In genomic region chr5:132256783-132257130, GRCh38 we compare ENCODE assay signal across 11 cellular contexts. TPM values are rescaled to one million over a fixed set of nuclear protein-coding genes. Genes with fewer than 3 reads are reported as not detected.
A peak's percentile ranks its signal among the peaks of the same experiment; 100 is the strongest.
DNase-seq lines count a peak whose midpoint lies in the region; ATAC-seq and TF ChIP-seq lines count a peak whose summit lies in the region.
"Had no signal": no experiment of that assay in that cellular context is flagged by ENCODE, and none has a peak within 500 bp of the region (broad histone marks: within the 10 kb centered on the region; RNA-seq: fewer than 3 reads in every experiment).

No MANE protein-coding gene starts in this region.

- no peak overlapping the region for H3K4me3 Mint-ChIP-seq in activated T-helper 2 cell treated with anti-CD3 and anti-CD28 coated beads, Interferon-gamma antibody, Interleukin-2, Interleukin-4, amounts not matched to agents 10 μg/mL and 5 μg/mL and 100 μg/mL, durations not matched to agents 14 hours and 24 hours and 36 hours (ENCODE audit: low read depth)

- ATAC-seq in lower lobe of right lung (no peak), GM21737 (IDR thresholded peaks at IDR 0.05; ENCODE audit: unreplicated experiment) (no peak)

- no peaks in the 10 kb centered on the region for H3K9me3 ChIP-seq in lower lobe of right lung
- H3K9me3 ChIP-seq: upper lobe of right lung had no signal

- H3K27me3 ChIP-seq in lower lobe of right lung (ENCODE audit: low read depth): peaks cover 9% of the 10 kb centered on the region

- H3K27ac ChIP-seq in lower lobe of right lung: no peak overlapping the region
- peak overlapping the region in 13 of 21 experiments; percentile 81 to 98 (median 95) for H3K27ac ChIP-seq in skin epidermis
- H3K27ac ChIP-seq: upper lobe of right lung had no signal

- peak overlapping the region; percentile 67 for H3K4me3 ChIP-seq in HFF-Myc (replicated peaks; ENCODE audit: low read depth, low read length)
- H3K4me3 ChIP-seq in astrocyte of the cerebellum (ENCODE audit: low read depth, low read length): peak overlapping the region; percentile 80
- H3K4me3 ChIP-seq in lower lobe of right lung: peak overlapping the region; percentile 54
- H3K4me3 ChIP-seq in skin epidermis: peak overlapping the region in 2 of 7 experiments; percentile 63

- peaks cover 33% of the 10 kb centered on the region for H3K4me1 ChIP-seq in lower lobe of right lung

- intact Hi-C loops in lower lobe of right lung (cut with DNase I): no loop called here
- intact Hi-C loops in activated T-helper 2 cell treated with anti-CD3 and anti-CD28 coated beads, Interferon-gamma antibody, Interleukin-2, Interleukin-4, amounts not matched to agents 10 μg/mL and 5 μg/mL and 100 μg/mL, durations not matched to agents 14 hours and 24 hours and 36 hours (cut with micrococcal nuclease): no loop called here

- DNase-seq in HFF-Myc (ENCODE audit: extremely low read depth, low read depth) (no peak), astrocyte of the cerebellum (ENCODE audit: low read depth) (no peak), lower lobe of right lung (no peak)
- DNase-seq in stimulated activated CD4-positive, alpha-beta T cell treated with anti-CD3 and anti-CD28 coated beads, Interleukin-2, amount 100 ng/mL, for 24 hours: no peak
- no peak for DNase-seq in activated CD4-positive, CD25-positive, alpha-beta regulatory T cell treated with anti-CD3 and anti-CD28 coated beads, Interleukin-2, amount 50 U/mL, for 72 hours
- DNase-seq in activated T-helper 2 cell treated with anti-CD3 and anti-CD28 coated beads, Interferon-gamma antibody, Interleukin-2, Interleukin-4, amounts not matched to agents 10 μg/mL and 5 μg/mL and 100 μg/mL, durations not matched to agents 14 hours and 24 hours and 36 hours (ENCODE audit: low spot score): no peak
- DNase-seq: activated CD4-positive, alpha-beta T cell treated with anti-CD3 and anti-CD28 coated beads, Interleukin-2, amount 50 U/mL, for 48 hours; stimulated activated CD4-positive, alpha-beta T cell treated with anti-CD3 and anti-CD28 coated beads, Interleukin-4, amount 100 ng/mL, for 4 hours had no signal

- H3K36me3 Mint-ChIP-seq in activated T-helper 2 cell treated with anti-CD3 and anti-CD28 coated beads, Interferon-gamma antibody, Interleukin-2, Interleukin-4, amounts not matched to agents 10 μg/mL and 5 μg/mL and 100 μg/mL, durations not matched to agents 14 hours and 24 hours and 36 hours (ENCODE audit: low read depth): no peaks in the 10 kb centered on the region

- no peaks in the 10 kb centered on the region for H3K9me3 Mint-ChIP-seq in activated T-helper 2 cell treated with anti-CD3 and anti-CD28 coated beads, Interferon-gamma antibody, Interleukin-2, Interleukin-4, amounts not matched to agents 10 μg/mL and 5 μg/mL and 100 μg/mL, durations not matched to agents 14 hours and 24 hours and 36 hours

- H3K27me3 Mint-ChIP-seq in activated T-helper 2 cell treated with anti-CD3 and anti-CD28 coated beads, Interferon-gamma antibody, Interleukin-2, Interleukin-4, amounts not matched to agents 10 μg/mL and 5 μg/mL and 100 μg/mL, durations not matched to agents 14 hours and 24 hours and 36 hours (ENCODE audit: low read depth): peaks cover 13% of the 10 kb centered on the region

- in situ Hi-C loops in astrocyte of the cerebellum (cut with HindIII; ENCODE audit: low sequenced_read_pairs): no loop called here

- peaks cover 23% of the 10 kb centered on the region for H3K4me1 Mint-ChIP-seq in activated T-helper 2 cell treated with anti-CD3 and anti-CD28 coated beads, Interferon-gamma antibody, Interleukin-2, Interleukin-4, amounts not matched to agents 10 μg/mL and 5 μg/mL and 100 μg/mL, durations not matched to agents 14 hours and 24 hours and 36 hours (ENCODE audit: low read depth)

- H3K36me3 ChIP-seq in lower lobe of right lung: no peaks in the 10 kb centered on the region
- H3K36me3 ChIP-seq: upper lobe of right lung had no signal

- TF ChIP-seq CTCF in HFF-Myc (IDR thresholded peaks at IDR 0.05; ENCODE audit: low read depth, low read length, missing control alignments) (no peak), astrocyte of the cerebellum (IDR thresholded peaks at IDR 0.05; ENCODE audit: low read depth, low read length, missing control alignments) (no peak), lower lobe of right lung (IDR thresholded peaks at IDR 0.05) (no peak)

- H3K27ac Mint-ChIP-seq in activated T-helper 2 cell treated with anti-CD3 and anti-CD28 coated beads, Interferon-gamma antibody, Interleukin-2, Interleukin-4, amounts not matched to agents 10 μg/mL and 5 μg/mL and 100 μg/mL, durations not matched to agents 14 hours and 24 hours and 36 hours: no peak overlapping the region

RNA-seq across cellular contexts. Expression of gene PDLIM4, which starts 0.7 kb away (rescaled TPM):
- total RNA-seq in lower lobe of right lung: 6.7 TPM
- 1.2 and 2.0 TPM in 2 replicates for total RNA-seq in activated T-helper 2 cell treated with anti-CD3 and anti-CD28 coated beads, Interferon-gamma antibody, Interleukin-2, Interleukin-4, amounts not matched to agents 10 μg/mL and 5 μg/mL and 100 μg/mL, durations not matched to agents 14 hours and 24 hours and 36 hours

RNA-seq across cellular contexts. Expression of gene P4HA2, which starts 29.1 kb away (rescaled TPM):
- total RNA-seq in lower lobe of right lung: 75.7 TPM
- 44.9 and 47.0 TPM in 2 replicates for total RNA-seq in activated T-helper 2 cell treated with anti-CD3 and anti-CD28 coated beads, Interferon-gamma antibody, Interleukin-2, Interleukin-4, amounts not matched to agents 10 μg/mL and 5 μg/mL and 100 μg/mL, durations not matched to agents 14 hours and 24 hours and 36 hours

RNA-seq across cellular contexts. Expression of gene SLC22A4, which starts 37.4 kb away (rescaled TPM):
- 8.5 TPM for total RNA-seq in lower lobe of right lung
- total RNA-seq in activated T-helper 2 cell treated with anti-CD3 and anti-CD28 coated beads, Interferon-gamma antibody, Interleukin-2, Interleukin-4, amounts not matched to agents 10 μg/mL and 5 μg/mL and 100 μg/mL, durations not matched to agents 14 hours and 24 hours and 36 hours: 1.7 and 2.3 TPM in 2 replicates
